In the genomic region with DNA sequence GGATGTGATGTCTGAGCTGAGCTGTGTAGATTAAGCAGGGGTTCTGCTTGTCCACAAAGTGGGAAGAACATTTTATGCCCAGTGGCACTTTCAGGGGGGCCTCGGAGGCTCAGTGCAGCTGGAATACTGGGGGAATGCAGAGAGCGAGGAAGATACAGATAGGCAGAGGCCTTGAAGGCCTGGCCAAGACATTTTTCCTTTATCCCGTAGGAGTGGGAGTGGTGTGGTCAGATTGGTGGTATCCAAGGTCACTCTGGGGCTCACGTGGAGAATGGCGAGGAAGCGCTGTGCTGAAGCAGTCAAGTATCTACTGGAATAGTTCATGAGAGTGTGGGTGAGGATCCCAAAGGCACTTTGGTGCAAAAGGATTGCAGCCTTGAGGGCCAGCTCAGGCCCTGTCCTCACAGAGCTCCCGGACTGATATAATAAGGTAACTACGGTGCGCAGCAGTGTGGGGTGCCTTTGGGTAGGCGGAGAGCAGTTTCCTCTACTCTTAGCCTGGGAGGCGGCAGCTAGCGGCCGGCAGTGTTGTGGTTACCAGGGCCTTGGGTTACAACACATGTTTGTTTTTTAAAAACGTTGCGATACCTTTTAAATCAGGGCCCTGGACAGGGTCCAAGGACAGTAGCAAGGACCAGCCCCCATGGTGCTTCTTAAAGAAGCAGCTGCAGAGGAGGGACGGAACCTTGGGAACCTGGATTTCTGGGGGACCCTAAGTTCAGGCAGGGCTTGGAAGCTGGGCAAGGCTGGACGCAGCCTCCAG, we compare ENCODE assay signal across 1 cellular context.
TF ChIP-seq lines count a peak whose summit lies in the region.

No MANE protein-coding gene starts in this region.

TF ChIP-seq in HepG2, 621 proteins besides CTCF, POLR2A, EP300 and RAD21 (continued from another document and continues in another):
- TF ChIP-seq, protein P1, sequence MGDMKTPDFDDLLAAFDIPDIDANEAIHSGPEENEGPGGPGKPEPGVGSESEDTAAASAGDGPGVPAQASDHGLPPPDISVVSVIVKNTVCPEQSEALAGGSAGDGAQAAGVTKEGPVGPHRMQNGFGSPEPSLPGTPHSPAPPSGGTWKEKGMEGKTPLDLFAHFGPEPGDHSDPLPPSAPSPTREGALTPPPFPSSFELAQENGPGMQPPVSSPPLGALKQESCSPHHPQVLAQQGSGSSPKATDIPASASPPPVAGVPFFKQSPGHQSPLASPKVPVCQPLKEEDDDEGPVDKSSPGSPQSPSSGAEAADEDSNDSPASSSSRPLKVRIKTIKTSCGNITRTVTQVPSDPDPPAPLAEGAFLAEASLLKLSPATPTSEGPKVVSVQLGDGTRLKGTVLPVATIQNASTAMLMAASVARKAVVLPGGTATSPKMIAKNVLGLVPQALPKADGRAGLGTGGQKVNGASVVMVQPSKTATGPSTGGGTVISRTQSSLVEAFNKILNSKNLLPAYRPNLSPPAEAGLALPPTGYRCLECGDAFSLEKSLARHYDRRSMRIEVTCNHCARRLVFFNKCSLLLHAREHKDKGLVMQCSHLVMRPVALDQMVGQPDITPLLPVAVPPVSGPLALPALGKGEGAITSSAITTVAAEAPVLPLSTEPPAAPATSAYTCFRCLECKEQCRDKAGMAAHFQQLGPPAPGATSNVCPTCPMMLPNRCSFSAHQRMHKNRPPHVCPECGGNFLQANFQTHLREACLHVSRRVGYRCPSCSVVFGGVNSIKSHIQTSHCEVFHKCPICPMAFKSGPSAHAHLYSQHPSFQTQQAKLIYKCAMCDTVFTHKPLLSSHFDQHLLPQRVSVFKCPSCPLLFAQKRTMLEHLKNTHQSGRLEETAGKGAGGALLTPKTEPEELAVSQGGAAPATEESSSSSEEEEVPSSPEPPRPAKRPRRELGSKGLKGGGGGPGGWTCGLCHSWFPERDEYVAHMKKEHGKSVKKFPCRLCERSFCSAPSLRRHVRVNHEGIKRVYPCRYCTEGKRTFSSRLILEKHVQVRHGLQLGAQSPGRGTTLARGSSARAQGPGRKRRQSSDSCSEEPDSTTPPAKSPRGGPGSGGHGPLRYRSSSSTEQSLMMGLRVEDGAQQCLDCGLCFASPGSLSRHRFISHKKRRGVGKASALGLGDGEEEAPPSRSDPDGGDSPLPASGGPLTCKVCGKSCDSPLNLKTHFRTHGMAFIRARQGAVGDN (CRISPR knock-in tag; IDR thresholded peaks at IDR 0.05) = peak; percentile 62
- TF ChIP-seq ZNF644 (CRISPR knock-in tag; IDR thresholded peaks at IDR 0.05; ENCODE audit: low read depth) = no peak
- 0 out of 2 replicates have a peak, but pooled peaks have one; percentile 27 for TF ChIP-seq ZNF563 (CRISPR knock-in tag; IDR thresholded peaks at IDR 0.05)
- peak; percentile 48; the same call in 1 of the 2 replicates for TF ChIP-seq NR2C2 (CRISPR knock-in tag; IDR thresholded peaks at IDR 0.05; ENCODE audit: borderline replicate concordance)
- TF ChIP-seq HDAC2 (CRISPR knock-in tag; IDR thresholded peaks at IDR 0.05) = peak; percentile 85
- no peak for TF ChIP-seq SP1 (IDR thresholded peaks at IDR 0.05)
- no peak for TF ChIP-seq SP1 (CRISPR knock-in tag; IDR thresholded peaks at IDR 0.05)
- TF ChIP-seq BCL6 (CRISPR knock-in tag; IDR thresholded peaks at IDR 0.05) = peak; percentile 51
- TF ChIP-seq, protein P2, sequence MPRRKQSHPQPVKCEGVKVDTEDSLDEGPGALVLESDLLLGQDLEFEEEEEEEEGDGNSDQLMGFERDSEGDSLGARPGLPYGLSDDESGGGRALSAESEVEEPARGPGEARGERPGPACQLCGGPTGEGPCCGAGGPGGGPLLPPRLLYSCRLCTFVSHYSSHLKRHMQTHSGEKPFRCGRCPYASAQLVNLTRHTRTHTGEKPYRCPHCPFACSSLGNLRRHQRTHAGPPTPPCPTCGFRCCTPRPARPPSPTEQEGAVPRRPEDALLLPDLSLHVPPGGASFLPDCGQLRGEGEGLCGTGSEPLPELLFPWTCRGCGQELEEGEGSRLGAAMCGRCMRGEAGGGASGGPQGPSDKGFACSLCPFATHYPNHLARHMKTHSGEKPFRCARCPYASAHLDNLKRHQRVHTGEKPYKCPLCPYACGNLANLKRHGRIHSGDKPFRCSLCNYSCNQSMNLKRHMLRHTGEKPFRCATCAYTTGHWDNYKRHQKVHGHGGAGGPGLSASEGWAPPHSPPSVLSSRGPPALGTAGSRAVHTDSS (CRISPR knock-in tag; conservative IDR thresholded peaks at IDR 0.05) = no peak
- TF ChIP-seq, protein P3, sequence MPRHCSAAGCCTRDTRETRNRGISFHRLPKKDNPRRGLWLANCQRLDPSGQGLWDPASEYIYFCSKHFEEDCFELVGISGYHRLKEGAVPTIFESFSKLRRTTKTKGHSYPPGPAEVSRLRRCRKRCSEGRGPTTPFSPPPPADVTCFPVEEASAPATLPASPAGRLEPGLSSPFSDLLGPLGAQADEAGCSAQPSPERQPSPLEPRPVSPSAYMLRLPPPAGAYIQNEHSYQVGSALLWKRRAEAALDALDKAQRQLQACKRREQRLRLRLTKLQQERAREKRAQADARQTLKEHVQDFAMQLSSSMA (CRISPR knock-in tag; IDR thresholded peaks at IDR 0.05) = no peak
- no peak for TF ChIP-seq ZNF546 (CRISPR knock-in tag; conservative IDR thresholded peaks at IDR 0.05)
- TF ChIP-seq, protein P4, sequence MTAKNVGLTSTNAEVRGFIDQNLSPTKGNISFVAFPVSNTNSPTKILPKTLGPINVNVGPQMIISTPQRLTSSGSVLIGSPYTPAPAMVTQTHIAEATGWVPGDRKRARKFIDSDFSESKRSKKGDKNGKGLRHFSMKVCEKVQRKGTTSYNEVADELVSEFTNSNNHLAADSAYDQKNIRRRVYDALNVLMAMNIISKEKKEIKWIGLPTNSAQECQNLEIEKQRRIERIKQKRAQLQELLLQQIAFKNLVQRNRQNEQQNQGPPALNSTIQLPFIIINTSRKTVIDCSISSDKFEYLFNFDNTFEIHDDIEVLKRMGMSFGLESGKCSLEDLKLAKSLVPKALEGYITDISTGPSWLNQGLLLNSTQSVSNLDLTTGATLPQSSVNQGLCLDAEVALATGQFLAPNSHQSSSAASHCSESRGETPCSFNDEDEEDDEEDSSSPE (CRISPR knock-in tag; IDR thresholded peaks at IDR 0.05) = peak; percentile 30; the same call in 1 of the 2 replicates
- TF ChIP-seq, protein P5, sequence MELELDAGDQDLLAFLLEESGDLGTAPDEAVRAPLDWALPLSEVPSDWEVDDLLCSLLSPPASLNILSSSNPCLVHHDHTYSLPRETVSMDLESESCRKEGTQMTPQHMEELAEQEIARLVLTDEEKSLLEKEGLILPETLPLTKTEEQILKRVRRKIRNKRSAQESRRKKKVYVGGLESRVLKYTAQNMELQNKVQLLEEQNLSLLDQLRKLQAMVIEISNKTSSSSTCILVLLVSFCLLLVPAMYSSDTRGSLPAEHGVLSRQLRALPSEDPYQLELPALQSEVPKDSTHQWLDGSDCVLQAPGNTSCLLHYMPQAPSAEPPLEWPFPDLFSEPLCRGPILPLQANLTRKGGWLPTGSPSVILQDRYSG (CRISPR knock-in tag; IDR thresholded peaks at IDR 0.05) = no peak
- no peak for TF ChIP-seq ZNF672 (CRISPR knock-in tag; IDR thresholded peaks at IDR 0.05)
- no peak for TF ChIP-seq PHF5A (CRISPR knock-in tag; IDR thresholded peaks at IDR 0.05; ENCODE audit: low read depth, unreplicated experiment)
- TF ChIP-seq FIP1L1 (IDR thresholded peaks at IDR 0.05; ENCODE audit: borderline replicate concordance, insufficient read depth, low read depth, low read length) = no peak
- TF ChIP-seq MED8 (CRISPR knock-in tag; IDR thresholded peaks at IDR 0.05; ENCODE audit: insufficient replicate concordance) = no peak
- 0 out of 2 replicates have a peak, but pooled peaks have one; percentile 79 for TF ChIP-seq ZNF124 (CRISPR knock-in tag; IDR thresholded peaks at IDR 0.05)
- TF ChIP-seq, protein P6, sequence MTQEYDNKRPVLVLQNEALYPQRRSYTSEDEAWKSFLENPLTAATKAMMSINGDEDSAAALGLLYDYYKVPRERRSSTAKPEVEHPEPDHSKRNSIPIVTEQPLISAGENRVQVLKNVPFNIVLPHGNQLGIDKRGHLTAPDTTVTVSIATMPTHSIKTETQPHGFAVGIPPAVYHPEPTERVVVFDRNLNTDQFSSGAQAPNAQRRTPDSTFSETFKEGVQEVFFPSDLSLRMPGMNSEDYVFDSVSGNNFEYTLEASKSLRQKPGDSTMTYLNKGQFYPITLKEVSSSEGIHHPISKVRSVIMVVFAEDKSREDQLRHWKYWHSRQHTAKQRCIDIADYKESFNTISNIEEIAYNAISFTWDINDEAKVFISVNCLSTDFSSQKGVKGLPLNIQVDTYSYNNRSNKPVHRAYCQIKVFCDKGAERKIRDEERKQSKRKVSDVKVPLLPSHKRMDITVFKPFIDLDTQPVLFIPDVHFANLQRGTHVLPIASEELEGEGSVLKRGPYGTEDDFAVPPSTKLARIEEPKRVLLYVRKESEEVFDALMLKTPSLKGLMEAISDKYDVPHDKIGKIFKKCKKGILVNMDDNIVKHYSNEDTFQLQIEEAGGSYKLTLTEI (CRISPR knock-in tag; conservative IDR thresholded peaks at IDR 0.05) = no peak
- no peak for TF ChIP-seq ZNF598 (CRISPR knock-in tag; IDR thresholded peaks at IDR 0.05; ENCODE audit: borderline replicate concordance)
- TF ChIP-seq MED1 (CRISPR knock-in tag; IDR thresholded peaks at IDR 0.05) = peak; percentile 82
- TF ChIP-seq ZNF20 (CRISPR knock-in tag; IDR thresholded peaks at IDR 0.05) = no peak
- no peak for TF ChIP-seq ZNF263 (CRISPR knock-in tag; IDR thresholded peaks at IDR 0.05)
- no peak for TF ChIP-seq YY1 (IDR thresholded peaks at IDR 0.05; ENCODE audit: insufficient read depth, insufficient replicate concordance, low read depth, low read length)
- TF ChIP-seq MAFF (IDR thresholded peaks at IDR 0.05; ENCODE audit: low read depth, low read length) = no peak
- TF ChIP-seq, protein P7, sequence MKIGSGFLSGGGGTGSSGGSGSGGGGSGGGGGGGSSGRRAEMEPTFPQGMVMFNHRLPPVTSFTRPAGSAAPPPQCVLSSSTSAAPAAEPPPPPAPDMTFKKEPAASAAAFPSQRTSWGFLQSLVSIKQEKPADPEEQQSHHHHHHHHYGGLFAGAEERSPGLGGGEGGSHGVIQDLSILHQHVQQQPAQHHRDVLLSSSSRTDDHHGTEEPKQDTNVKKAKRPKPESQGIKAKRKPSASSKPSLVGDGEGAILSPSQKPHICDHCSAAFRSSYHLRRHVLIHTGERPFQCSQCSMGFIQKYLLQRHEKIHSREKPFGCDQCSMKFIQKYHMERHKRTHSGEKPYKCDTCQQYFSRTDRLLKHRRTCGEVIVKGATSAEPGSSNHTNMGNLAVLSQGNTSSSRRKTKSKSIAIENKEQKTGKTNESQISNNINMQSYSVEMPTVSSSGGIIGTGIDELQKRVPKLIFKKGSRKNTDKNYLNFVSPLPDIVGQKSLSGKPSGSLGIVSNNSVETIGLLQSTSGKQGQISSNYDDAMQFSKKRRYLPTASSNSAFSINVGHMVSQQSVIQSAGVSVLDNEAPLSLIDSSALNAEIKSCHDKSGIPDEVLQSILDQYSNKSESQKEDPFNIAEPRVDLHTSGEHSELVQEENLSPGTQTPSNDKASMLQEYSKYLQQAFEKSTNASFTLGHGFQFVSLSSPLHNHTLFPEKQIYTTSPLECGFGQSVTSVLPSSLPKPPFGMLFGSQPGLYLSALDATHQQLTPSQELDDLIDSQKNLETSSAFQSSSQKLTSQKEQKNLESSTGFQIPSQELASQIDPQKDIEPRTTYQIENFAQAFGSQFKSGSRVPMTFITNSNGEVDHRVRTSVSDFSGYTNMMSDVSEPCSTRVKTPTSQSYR (CRISPR knock-in tag; IDR thresholded peaks at IDR 0.05; ENCODE audit: borderline replicate concordance) = no peak
- no peak for TF ChIP-seq ZNF569 (CRISPR knock-in tag; IDR thresholded peaks at IDR 0.05; ENCODE audit: borderline replicate concordance)
- TF ChIP-seq ZNF441 (CRISPR knock-in tag; IDR thresholded peaks at IDR 0.05; ENCODE audit: borderline replicate concordance) = no peak
- no peak for TF ChIP-seq PPARG (CRISPR knock-in tag; conservative IDR thresholded peaks at IDR 0.05)
- TF ChIP-seq, protein P8, sequence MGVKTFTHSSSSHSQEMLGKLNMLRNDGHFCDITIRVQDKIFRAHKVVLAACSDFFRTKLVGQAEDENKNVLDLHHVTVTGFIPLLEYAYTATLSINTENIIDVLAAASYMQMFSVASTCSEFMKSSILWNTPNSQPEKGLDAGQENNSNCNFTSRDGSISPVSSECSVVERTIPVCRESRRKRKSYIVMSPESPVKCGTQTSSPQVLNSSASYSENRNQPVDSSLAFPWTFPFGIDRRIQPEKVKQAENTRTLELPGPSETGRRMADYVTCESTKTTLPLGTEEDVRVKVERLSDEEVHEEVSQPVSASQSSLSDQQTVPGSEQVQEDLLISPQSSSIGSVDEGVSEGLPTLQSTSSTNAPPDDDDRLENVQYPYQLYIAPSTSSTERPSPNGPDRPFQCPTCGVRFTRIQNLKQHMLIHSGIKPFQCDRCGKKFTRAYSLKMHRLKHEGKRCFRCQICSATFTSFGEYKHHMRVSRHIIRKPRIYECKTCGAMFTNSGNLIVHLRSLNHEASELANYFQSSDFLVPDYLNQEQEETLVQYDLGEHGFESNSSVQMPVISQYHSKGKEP (CRISPR knock-in tag; IDR thresholded peaks at IDR 0.05) = no peak
- peak; percentile 96 for TF ChIP-seq HMG20B (CRISPR knock-in tag; conservative IDR thresholded peaks at IDR 0.05)
- no peak for TF ChIP-seq ZNF768 (CRISPR knock-in tag; IDR thresholded peaks at IDR 0.05)
- TF ChIP-seq ZNF264 (CRISPR knock-in tag; IDR thresholded peaks at IDR 0.05) = peak; percentile 71
- TF ChIP-seq, protein P9, sequence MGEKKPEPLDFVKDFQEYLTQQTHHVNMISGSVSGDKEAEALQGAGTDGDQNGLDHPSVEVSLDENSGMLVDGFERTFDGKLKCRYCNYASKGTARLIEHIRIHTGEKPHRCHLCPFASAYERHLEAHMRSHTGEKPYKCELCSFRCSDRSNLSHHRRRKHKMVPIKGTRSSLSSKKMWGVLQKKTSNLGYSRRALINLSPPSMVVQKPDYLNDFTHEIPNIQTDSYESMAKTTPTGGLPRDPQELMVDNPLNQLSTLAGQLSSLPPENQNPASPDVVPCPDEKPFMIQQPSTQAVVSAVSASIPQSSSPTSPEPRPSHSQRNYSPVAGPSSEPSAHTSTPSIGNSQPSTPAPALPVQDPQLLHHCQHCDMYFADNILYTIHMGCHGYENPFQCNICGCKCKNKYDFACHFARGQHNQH (CRISPR knock-in tag; IDR thresholded peaks at IDR 0.05) = no peak
- no peak for TF ChIP-seq HMGA1 (CRISPR knock-in tag; conservative IDR thresholded peaks at IDR 0.05)
- TF ChIP-seq, protein P10, sequence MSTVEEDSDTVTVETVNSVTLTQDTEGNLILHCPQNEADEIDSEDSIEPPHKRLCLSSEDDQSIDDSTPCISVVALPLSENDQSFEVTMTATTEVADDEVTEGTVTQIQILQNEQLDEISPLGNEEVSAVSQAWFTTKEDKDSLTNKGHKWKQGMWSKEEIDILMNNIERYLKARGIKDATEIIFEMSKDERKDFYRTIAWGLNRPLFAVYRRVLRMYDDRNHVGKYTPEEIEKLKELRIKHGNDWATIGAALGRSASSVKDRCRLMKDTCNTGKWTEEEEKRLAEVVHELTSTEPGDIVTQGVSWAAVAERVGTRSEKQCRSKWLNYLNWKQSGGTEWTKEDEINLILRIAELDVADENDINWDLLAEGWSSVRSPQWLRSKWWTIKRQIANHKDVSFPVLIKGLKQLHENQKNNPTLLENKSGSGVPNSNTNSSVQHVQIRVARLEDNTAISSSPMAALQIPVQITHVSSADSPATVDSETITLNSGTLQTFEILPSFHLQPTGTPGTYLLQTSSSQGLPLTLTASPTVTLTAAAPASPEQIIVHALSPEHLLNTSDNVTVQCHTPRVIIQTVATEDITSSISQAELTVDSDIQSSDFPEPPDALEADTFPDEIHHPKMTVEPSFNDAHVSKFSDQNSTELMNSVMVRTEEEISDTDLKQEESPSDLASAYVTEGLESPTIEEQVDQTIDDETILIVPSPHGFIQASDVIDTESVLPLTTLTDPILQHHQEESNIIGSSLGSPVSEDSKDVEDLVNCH (CRISPR knock-in tag; IDR thresholded peaks at IDR 0.05) = no peak
- TF ChIP-seq SP5 (CRISPR knock-in tag; IDR thresholded peaks at IDR 0.05; ENCODE audit: borderline replicate concordance, low read depth) = peak; percentile 61; the same call in 1 of the 2 replicates
- no peak for TF ChIP-seq TAF15 (IDR thresholded peaks at IDR 0.05; ENCODE audit: low read depth, low read length, poor library complexity, severe bottlenecking)
- TF ChIP-seq ZNF274 (CRISPR knock-in tag; IDR thresholded peaks at IDR 0.05) = 0 out of 2 replicates have a peak, but pooled peaks have one; percentile 12
